In genomic region chr7:48350515-48350914, GRCh38 we compare ENCODE assay signal across 31 cellular contexts.
"Had no signal": no experiment of that assay in that cellular context is flagged by ENCODE, and none has a peak within 500 bp of the region (broad histone marks: within the 10 kb centered on the region; RNA-seq: fewer than 3 reads in every experiment).

No MANE protein-coding gene starts in this region.

- H3K4me3 ChIP-seq: esophagus muscularis mucosa, heart left ventricle, psoas muscle, sigmoid colon, thoracic aorta, uterus had no signal

- DNase-seq: activated CD4-positive, alpha-beta T cell treated with anti-CD3 and anti-CD28 coated beads, Interleukin-2, amount 50 U/mL, for 1 hour; activated CD4-positive, CD25-positive, alpha-beta regulatory T cell treated with anti-CD3 and anti-CD28 coated beads, Interleukin-2, amount 50 U/mL, for 72 hours; activated CD8-positive, alpha-beta T cell treated with anti-CD3 and anti-CD28 coated beads for 36 hours; activated gamma-delta T cell treated with Interleukin-2 at 50 U/mL for 16 hours; activated naive CD4-positive, alpha-beta T cell treated with anti-CD3 and anti-CD28 coated beads, Interleukin-2, amount 50 U/mL, for 16 hours; activated T-cell treated with anti-CD3 and anti-CD28 coated beads, Interleukin-2, amount 50 U/mL, for 4 hours; amygdala; caudate nucleus; effector CD4-positive, alpha-beta T cell; foreskin keratinocyte; heart left ventricle; hypothalamus; immature natural killer cell; naive thymus-derived CD4-positive, alpha-beta T cell; occipital lobe; psoas muscle; sigmoid colon; small intestine; stimulated activated CD4-positive, alpha-beta T cell treated with anti-CD3 and anti-CD28 coated beads, Interleukin-4, amount 100 ng/mL, for 24 hours; trophoblast cell; uterus; WERI-Rb-1 had no signal

- H3K36me3 ChIP-seq: esophagus muscularis mucosa, heart left ventricle, sigmoid colon, thoracic aorta, uterus, WERI-Rb-1 had no signal

- H3K36me3 Mint-ChIP-seq: immature natural killer cell; mesothelial cell of epicardium; naive thymus-derived CD4-positive, alpha-beta T cell; stimulated activated effector memory CD8-positive, alpha-beta T cell treated with anti-CD3 and anti-CD28 coated beads, Interleukin-12 subunit alpha, Interleukin-12 subunit beta, amount 100 ng/mL, for 72 hours had no signal

- H3K4me1 ChIP-seq: esophagus muscularis mucosa, foreskin keratinocyte, heart left ventricle, parathyroid adenoma, psoas muscle, sigmoid colon, uterus had no signal

- H3K4me3 Mint-ChIP-seq: activated CD8-positive, alpha-beta T cell treated with anti-CD3 and anti-CD28 coated beads for 36 hours; activated T-cell treated with anti-CD3 and anti-CD28 coated beads, Interleukin-2, amount 50 U/mL, for 4 hours; activated T-helper 17 cell treated with anti-CD3 and anti-CD28 coated beads, Interleukin-2, amount 50 U/mL, for 72 hours; dendritic cell treated with granulocyte-macrophage colony-stimulating factor and Interleukin-4, amounts not matched to agents 40 ng/mL and 50 ng/mL, for 4 days; immature natural killer cell; mesothelial cell of epicardium; naive thymus-derived CD4-positive, alpha-beta T cell; neural crest cell; stimulated activated effector memory CD8-positive, alpha-beta T cell treated with anti-CD3 and anti-CD28 coated beads, Interleukin-12 subunit alpha, Interleukin-12 subunit beta, amount 100 ng/mL, for 72 hours; stimulated activated naive CD8-positive, alpha-beta T cell treated with anti-CD3 and anti-CD28 coated beads, Interleukin-15, Interleukin-2, amounts not matched to agents 100 ng/mL and 50 ng/mL, for 24 hours had no signal

- H3K9me3 ChIP-seq: esophagus muscularis mucosa, heart left ventricle, psoas muscle, sigmoid colon, thoracic aorta, uterus had no signal

- H3K27me3 ChIP-seq: foreskin keratinocyte, heart left ventricle, sigmoid colon, uterus had no signal

- H3K27ac Mint-ChIP-seq: activated CD8-positive, alpha-beta T cell treated with anti-CD3 and anti-CD28 coated beads for 36 hours; activated T-helper 17 cell treated with anti-CD3 and anti-CD28 coated beads, Interleukin-2, amount 50 U/mL, for 72 hours; dendritic cell treated with granulocyte-macrophage colony-stimulating factor and Interleukin-4, amounts not matched to agents 40 ng/mL and 50 ng/mL, for 4 days; immature natural killer cell; mesothelial cell of epicardium; naive thymus-derived CD4-positive, alpha-beta T cell; stimulated activated effector memory CD8-positive, alpha-beta T cell treated with anti-CD3 and anti-CD28 coated beads, Interleukin-12 subunit alpha, Interleukin-12 subunit beta, amount 100 ng/mL, for 72 hours; stimulated activated naive CD8-positive, alpha-beta T cell treated with anti-CD3 and anti-CD28 coated beads, Interleukin-15, Interleukin-2, amounts not matched to agents 100 ng/mL and 50 ng/mL, for 24 hours had no signal

- H3K4me1 Mint-ChIP-seq: activated T-helper 17 cell treated with anti-CD3 and anti-CD28 coated beads, Interleukin-2, amount 50 U/mL, for 72 hours; immature natural killer cell; neural crest cell; stimulated activated effector memory CD8-positive, alpha-beta T cell treated with anti-CD3 and anti-CD28 coated beads, Interleukin-12 subunit alpha, Interleukin-12 subunit beta, amount 100 ng/mL, for 72 hours had no signal

- H3K27me3 Mint-ChIP-seq: activated CD8-positive, alpha-beta T cell treated with anti-CD3 and anti-CD28 coated beads for 36 hours; dendritic cell treated with granulocyte-macrophage colony-stimulating factor and Interleukin-4, amounts not matched to agents 40 ng/mL and 50 ng/mL, for 4 days; stimulated activated naive CD8-positive, alpha-beta T cell treated with anti-CD3 and anti-CD28 coated beads, Interleukin-15, Interleukin-2, amounts not matched to agents 100 ng/mL and 50 ng/mL, for 24 hours had no signal

- ATAC-seq: activated CD8-positive, alpha-beta T cell treated with anti-CD3 and anti-CD28 coated beads for 36 hours; activated T-cell treated with anti-CD3 and anti-CD28 coated beads, Interleukin-2, amount 50 U/mL, for 4 hours; activated T-helper 17 cell treated with anti-CD3 and anti-CD28 coated beads, Interleukin-2, amount 50 U/mL, for 72 hours; foreskin keratinocyte; heart left ventricle; naive thymus-derived CD4-positive, alpha-beta T cell; psoas muscle; stimulated activated effector memory CD8-positive, alpha-beta T cell treated with anti-CD3 and anti-CD28 coated beads, Interleukin-12 subunit alpha, Interleukin-12 subunit beta, amount 100 ng/mL, for 72 hours had no signal

- H3K27ac ChIP-seq: esophagus muscularis mucosa, foreskin keratinocyte, heart left ventricle, parathyroid adenoma, psoas muscle, sigmoid colon, thoracic aorta, uterus, WERI-Rb-1 had no signal

- H3K9me3 Mint-ChIP-seq: activated CD8-positive, alpha-beta T cell treated with anti-CD3 and anti-CD28 coated beads for 36 hours; activated T-cell treated with anti-CD3 and anti-CD28 coated beads, Interleukin-2, amount 50 U/mL, for 4 hours; dendritic cell treated with granulocyte-macrophage colony-stimulating factor and Interleukin-4, amounts not matched to agents 40 ng/mL and 50 ng/mL, for 4 days; mesothelial cell of epicardium; naive thymus-derived CD4-positive, alpha-beta T cell; stimulated activated effector memory CD8-positive, alpha-beta T cell treated with anti-CD3 and anti-CD28 coated beads, Interleukin-12 subunit alpha, Interleukin-12 subunit beta, amount 100 ng/mL, for 72 hours; stimulated activated naive CD8-positive, alpha-beta T cell treated with anti-CD3 and anti-CD28 coated beads, Interleukin-15, Interleukin-2, amounts not matched to agents 100 ng/mL and 50 ng/mL, for 24 hours had no signal
